ENCODE assay signal across 8 cellular contexts in genomic region chr2:38076710-38077430, GRCh38. TPM values are rescaled to one million over a fixed set of nuclear protein-coding genes. Genes with fewer than 3 reads are reported as not detected.
DNase-seq lines count a peak whose midpoint lies in the region; ATAC-seq and TF ChIP-seq lines count a peak whose summit lies in the region.

No MANE protein-coding gene starts in this region.

- WGBS in lung, 2 donors: 1% methylated on average over 57 to 76 of the region's 76 CpGs

- ATAC-seq in GM21619 (IDR thresholded peaks at IDR 0.05; ENCODE audit: unreplicated experiment) (peak; percentile 52), lung (ENCODE audit: insufficient read depth, low FRiP score) (peak; percentile 35)

- no peak for TF ChIP-seq CTCF in lung (IDR thresholded peaks at IDR 0.05; ENCODE audit: control extremely low read depth, extremely low read depth)

- in situ Hi-C loops in KBM-7 (cut with MboI; ENCODE audit: low pct_unique_long_range_greater_than_20kb, low sequenced_read_pairs): no loop called here

- H3K27me3 ChIP-seq in lung (ENCODE audit: control insufficient read depth, insufficient read depth): no peaks in the 10 kb centered on the region

- DNase-seq in EL: peak; percentile 88
- peak; percentile 91 for DNase-seq in KBM-7
- DNase-seq in T1000 (lab: John Stamatoyannopoulos, UW): peak; percentile 84
- DNase-seq in dermis blood vessel endothelial cell: peak; percentile 41
- DNase-seq in lung (ENCODE audit: low spot score): peak; percentile 81
- DNase-seq in stimulated activated CD8-positive, alpha-beta memory T cell treated with anti-CD3 and anti-CD28 coated beads, Interleukin-15, amount 100 ng/mL, for 24 hours (ENCODE audit: low read depth): peak; percentile 50
- DNase-seq in middle frontal gyrus (ENCODE audit: extremely low spot score, low spot score): no peak

- peaks cover 0 to 8% of the 10 kb centered on the region in 2 donors for H3K9me3 ChIP-seq in lung (ENCODE audit: control insufficient read depth in 2 of 2, insufficient read depth in 1 of 2, low read length in 1 of 2)

- H3K27ac ChIP-seq in lung (ENCODE audit: low read depth in 1 of 2, low read length in 1 of 2): peak overlapping the region; percentile 67 to 93

- H3K4me3 ChIP-seq in lung: peak overlapping the region; percentile 66

- H3K36me3 ChIP-seq in lung (ENCODE audit: control insufficient read depth in 2 of 2, insufficient read depth in 2 of 2, low read length in 2 of 2): no peaks in the 10 kb centered on the region

- H3K4me1 ChIP-seq in lung (ENCODE audit: control insufficient read depth in 2 of 2, insufficient read depth in 2 of 2, low read length in 2 of 2): peaks cover 0 to 19% of the 10 kb centered on the region in 2 donors

RNA-seq across cellular contexts. Expression of gene CYP1B1, which starts 0.9 kb away (rescaled TPM):
- 2.7 and 5.6 TPM in 2 replicates for total RNA-seq in dermis blood vessel endothelial cell
- 10 to 100 TPM in 1 of 2 donors, 1 to 10 TPM in 1; 9.8 to 47.7 TPM for total RNA-seq in lung
- 10 to 100 TPM; 29.3 to 33.2 TPM for polyA plus RNA-seq in lung
